ENCODE assay signal across 16 cellular contexts in the genomic region with DNA sequence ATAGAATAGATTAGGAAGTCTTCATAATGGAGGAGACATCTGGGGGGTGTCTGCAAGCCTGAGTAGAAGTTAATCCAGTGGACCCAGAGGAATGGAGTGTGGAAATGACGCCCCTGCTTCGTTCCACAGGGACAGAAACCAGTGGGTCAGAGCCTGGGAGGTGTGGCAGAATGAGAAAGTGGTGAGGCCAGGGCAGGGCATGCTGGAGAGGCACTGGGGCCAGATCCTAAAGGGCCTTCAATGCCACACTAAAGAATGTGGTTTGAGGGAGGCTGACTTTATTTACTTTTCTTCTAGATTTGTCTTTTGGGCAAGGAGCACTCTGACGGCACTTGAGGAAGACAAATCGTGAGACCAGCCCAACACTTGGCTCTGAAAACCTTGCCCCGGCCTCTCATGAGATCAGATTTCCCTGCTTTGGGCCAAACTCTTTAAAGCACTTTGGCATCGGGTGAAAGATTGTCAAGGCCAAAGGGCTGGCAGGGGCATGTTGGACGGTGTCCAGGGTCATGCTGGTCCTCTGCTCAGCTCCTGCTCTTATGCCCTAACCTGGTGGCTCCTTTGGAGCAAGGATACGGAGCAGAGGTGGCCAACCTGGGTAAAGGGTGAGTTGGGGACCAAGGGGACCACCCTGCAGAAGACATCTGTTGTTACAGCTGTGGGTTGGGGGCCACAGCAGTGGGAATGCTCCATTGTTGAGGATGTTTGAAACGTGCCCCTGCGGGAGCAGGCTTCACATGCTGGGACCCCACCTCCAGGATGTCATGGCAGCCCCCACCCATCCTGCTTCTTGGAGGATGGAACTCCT.
DNase-seq lines count a peak whose midpoint lies in the region; ATAC-seq, FAIRE-seq and TF ChIP-seq lines count a peak whose summit lies in the region.
"Had no signal": no experiment of that assay in that cellular context is flagged by ENCODE, and none has a peak within 500 bp of the region (broad histone marks: within the 10 kb centered on the region; RNA-seq: fewer than 3 reads in every experiment).

No MANE protein-coding gene starts in this region.

- H3K9ac ChIP-seq in HepG2 (ENCODE audit: insufficient read depth, low read depth, low read length): no peak overlapping the region
- H3K9ac ChIP-seq: BLaER1 had no signal

- H3K27me3 Mint-ChIP-seq in activated CD8-positive, alpha-beta T cell treated with anti-CD3 and anti-CD28 coated beads for 36 hours: no peaks in the 10 kb centered on the region

- 8% methylated on average over 7 of the region's 10 CpGs for WGBS in HepG2 (ENCODE audit: low lambda C conversion rate)

- no peak overlapping the region for H3K27ac Mint-ChIP-seq in activated CD8-positive, alpha-beta T cell treated with anti-CD3 and anti-CD28 coated beads for 36 hours
- H3K27ac Mint-ChIP-seq: IgD-negative memory B cell had no signal

- H4K20me1 ChIP-seq in HepG2 (ENCODE audit: insufficient read depth, low read length): peaks cover 3% of the 10 kb centered on the region
- H4K20me1 ChIP-seq: BLaER1 had no signal

- TF ChIP-seq CTCF in LNCaP clone FGC (IDR thresholded peaks at IDR 0.05; ENCODE audit: control insufficient read depth, extremely low read depth, insufficient read depth) (no peak), HepG2 (CRISPR knock-in tag; IDR thresholded peaks at IDR 0.05) (no peak)
- no peak for TF ChIP-seq CTCF in activated CD8-positive, alpha-beta T cell treated with anti-CD3 and anti-CD28 coated beads for 36 hours (IDR thresholded peaks at IDR 0.05)

- in situ Hi-C loops in HepG2 (cut with HindIII; ENCODE audit: extremely low pct_ligation_motif_present, low pct_unique_long_range_greater_than_20kb): no loop called here

- intact Hi-C loops in HepG2 (cut with micrococcal nuclease; ENCODE audit: unreplicated experiment) (loop anchor here (10.0 kb wide), 1 partner anchor 63 kb away; no protein-coding TSS in a partner anchor), sciatic nerve (cut with DNase I) (no loop called here)
- intact Hi-C loops in activated CD8-positive, alpha-beta T cell treated with anti-CD3 and anti-CD28 coated beads for 36 hours (cut with micrococcal nuclease): no loop called here

- H2AFZ ChIP-seq in HepG2 (ENCODE audit: low read length): no peak overlapping the region

- TF ChIP-seq EP300 in HepG2 (IDR thresholded peaks at IDR 0.05; ENCODE audit: low read depth in 2 of 2, low read length in 2 of 2) (no peak), HepG2 (CRISPR knock-in tag; IDR thresholded peaks at IDR 0.05; ENCODE audit: borderline replicate concordance) (no peak)

- TF ChIP-seq POLR2A in HepG2 (IDR thresholded peaks at IDR 0.05; ENCODE audit: insufficient read depth in 1 of 2, low read depth in 2 of 2, low read length in 2 of 2): no peak

- peak; percentile 82 for DNase-seq in DMS79 treated with DMSO at 0.1 percent for 48 hours (lab: John Stamatoyannopoulos, UW)
- DNase-seq in LNCaP clone FGC (ENCODE audit: low read depth): peak; percentile 30
- DNase-seq in HepG2 (ENCODE audit: low spot score): no peak
- peak; percentile 45 for DNase-seq in sciatic nerve (ENCODE audit: low spot score)
- no peak for DNase-seq in GM19239 (ENCODE audit: insufficient read length, low spot score)
- no peak for DNase-seq in activated CD8-positive, alpha-beta T cell treated with anti-CD3 and anti-CD28 coated beads for 36 hours
- no peak for DNase-seq in HEK293T (ENCODE audit: extremely low spot score)
- DNase-seq: DMS 273 treated with DMSO at 0.1 percent for 48 hours, HCEC 1CT, NCI-H1048, NCI-H1694, NCI-H2107, NCI-H82 had no signal

- no peak for TF ChIP-seq RAD21 in HepG2 (CRISPR knock-in tag; IDR thresholded peaks at IDR 0.05)

- no peaks in the 10 kb centered on the region for H3K9me3 ChIP-seq in HepG2 (ENCODE audit: low read length)
- H3K9me3 ChIP-seq: BLaER1 had no signal

- no peak overlapping the region for H3K27ac ChIP-seq in HepG2 (ENCODE audit: extremely low read length, insufficient read depth, low read length)
- H3K27ac ChIP-seq: BLaER1 had no signal

- no peak overlapping the region for H3K4me2 ChIP-seq in HepG2 (ENCODE audit: low read depth, low read length)
- H3K4me2 ChIP-seq: BLaER1 had no signal

- no peaks in the 10 kb centered on the region for H3K79me2 ChIP-seq in HepG2 (ENCODE audit: insufficient read depth, low read length)

- CTCF ChIA-PET in HepG2 (lab: Yijun Ruan, JAX; ENCODE audit: low intra/inter-chr PET ratio, low total read pairs) (no interaction called here), HEK293T (lab: Yijun Ruan, JAX) (no interaction called here)
- CTCF ChIA-PET in activated CD8-positive, alpha-beta T cell treated with anti-CD3 and anti-CD28 coated beads for 36 hours (lab: Charles Lee): no interaction called here

- peaks cover 2 to 49% of the 10 kb centered on the region in 2 experiments; a peak in 4 of 5 replicates for H3K27me3 ChIP-seq in HepG2 (ENCODE audit: control insufficient read depth in 1 of 2, insufficient read depth in 2 of 2, low read length in 2 of 2)
- H3K27me3 ChIP-seq: BLaER1 had no signal

- POLR2A ChIA-PET in HepG2 (lab: Yijun Ruan, JAX): no interaction called here
- POLR2A ChIA-PET in activated CD8-positive, alpha-beta T cell treated with anti-CD3 and anti-CD28 coated beads for 36 hours (lab: Charles Lee): no interaction called here
- POLR2A ChIA-PET in HEK293T (lab: Yijun Ruan, JAX): no interaction called here

- no peaks in the 10 kb centered on the region for H3K36me3 ChIP-seq in HepG2 (replicated peaks in 1 of 2; ENCODE audit: control insufficient read depth in 1 of 2, insufficient read depth in 2 of 2, low read length in 2 of 2)
- H3K36me3 ChIP-seq: BLaER1 had no signal

- no peak for FAIRE-seq in HepG2 (lab: Jason Lieb, UNC)
- no peak for FAIRE-seq in GM19239 (lab: Jason Lieb, UNC)

- H3K4me3 Mint-ChIP-seq in activated CD8-positive, alpha-beta T cell treated with anti-CD3 and anti-CD28 coated beads for 36 hours: no peak overlapping the region

- no peaks in the 10 kb centered on the region for H3K36me3 Mint-ChIP-seq in activated CD8-positive, alpha-beta T cell treated with anti-CD3 and anti-CD28 coated beads for 36 hours (ENCODE audit: low read depth)
- H3K36me3 Mint-ChIP-seq: IgD-negative memory B cell had no signal

- no peaks in the 10 kb centered on the region for H3K4me1 Mint-ChIP-seq in activated CD8-positive, alpha-beta T cell treated with anti-CD3 and anti-CD28 coated beads for 36 hours (ENCODE audit: low read depth)

- ATAC-seq in HepG2: no peak
- ATAC-seq in sciatic nerve: no peak
- ATAC-seq in activated CD8-positive, alpha-beta T cell treated with anti-CD3 and anti-CD28 coated beads for 36 hours: no peak
- ATAC-seq: SK-N-SH treated with all-trans-retinoic acid at 6 μM for 48 hours had no signal

- H3K9me3 Mint-ChIP-seq in activated CD8-positive, alpha-beta T cell treated with anti-CD3 and anti-CD28 coated beads for 36 hours: no peaks in the 10 kb centered on the region
- H3K9me3 Mint-ChIP-seq: IgD-negative memory B cell had no signal

- peaks cover 61% of the 10 kb centered on the region for H3K4me1 ChIP-seq in HepG2 (ENCODE audit: insufficient read depth, low read length)

- H3K4me3 ChIP-seq in LNCaP clone FGC (ENCODE audit: low read depth, low read length): no peak overlapping the region
- H3K4me3 ChIP-seq in HepG2 (replicated peaks in 1 of 3; ENCODE audit: insufficient read depth in 1 of 3, low read depth in 2 of 3, low read length in 3 of 3): no peak overlapping the region
- H3K4me3 ChIP-seq: BLaER1 had no signal

- no TSS peak for BruUV-seq in HepG2 (replicated peaks; lab: Mats Ljungman, UMichigan)

TF ChIP-seq in HepG2, 621 proteins besides CTCF, POLR2A, EP300 and RAD21:
- TF ChIP-seq NKX3-1 (CRISPR knock-in tag; IDR thresholded peaks at IDR 0.05) (no peak), HNRNPL (IDR thresholded peaks at IDR 0.05; ENCODE audit: low read depth, low read length) (0 out of 2 replicates have a peak, but pooled peaks have one; percentile 41)

TF ChIP-seq in HEK293T, 16 proteins besides CTCF, POLR2A, EP300 and RAD21:
- TF ChIP-seq ELF4 (IDR thresholded peaks at IDR 0.05) (no peak), ZNF384 (IDR thresholded peaks at IDR 0.05) (no peak), FOXM1 (IDR thresholded peaks at IDR 0.05; ENCODE audit: borderline replicate concordance) (no peak), CTBP1 (IDR thresholded peaks at IDR 0.05; ENCODE audit: borderline replicate concordance) (no peak), FOXA1 (IDR thresholded peaks at IDR 0.05) (no peak), HDGF (IDR thresholded peaks at IDR 0.05; ENCODE audit: borderline replicate concordance) (no peak), ARNT (IDR thresholded peaks at IDR 0.05) (no peak), SUZ12 (IDR thresholded peaks at IDR 0.05) (no peak), SP1 (IDR thresholded peaks at IDR 0.05) (no peak), BHLHE40 (IDR thresholded peaks at IDR 0.05; ENCODE audit: borderline replicate concordance) (no peak), FOXK2 (IDR thresholded peaks at IDR 0.05) (no peak), L3MBTL2 (conservative IDR thresholded peaks at IDR 0.05) (no peak), NFRKB (IDR thresholded peaks at IDR 0.05) (no peak), LEF1 (IDR thresholded peaks at IDR 0.05; ENCODE audit: borderline replicate concordance) (no peak), TARDBP (IDR thresholded peaks at IDR 0.05) (no peak)
- TF ChIP-seq, protein P1, sequence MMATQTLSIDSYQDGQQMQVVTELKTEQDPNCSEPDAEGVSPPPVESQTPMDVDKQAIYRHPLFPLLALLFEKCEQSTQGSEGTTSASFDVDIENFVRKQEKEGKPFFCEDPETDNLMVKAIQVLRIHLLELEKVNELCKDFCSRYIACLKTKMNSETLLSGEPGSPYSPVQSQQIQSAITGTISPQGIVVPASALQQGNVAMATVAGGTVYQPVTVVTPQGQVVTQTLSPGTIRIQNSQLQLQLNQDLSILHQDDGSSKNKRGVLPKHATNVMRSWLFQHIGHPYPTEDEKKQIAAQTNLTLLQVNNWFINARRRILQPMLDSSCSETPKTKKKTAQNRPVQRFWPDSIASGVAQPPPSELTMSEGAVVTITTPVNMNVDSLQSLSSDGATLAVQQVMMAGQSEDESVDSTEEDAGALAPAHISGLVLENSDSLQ (IDR thresholded peaks at IDR 0.05): no peak

Comparison
In these comparisons a context has a peak if more than half of its experiments do, and no peak if none do; other contexts are left out.
1. DNase-seq: peak in DMS79 treated with DMSO at 0.1 percent for 48 hours (single experiment), LNCaP clone FGC (single experiment) and sciatic nerve (single experiment); none in HepG2 (single experiment), GM19239 (single experiment), activated CD8-positive, alpha-beta T cell treated with anti-CD3 and anti-CD28 coated beads for 36 hours (single experiment) and HEK293T (single experiment).